8 cellular contexts compared by ENCODE assay signal in the genomic region with DNA sequence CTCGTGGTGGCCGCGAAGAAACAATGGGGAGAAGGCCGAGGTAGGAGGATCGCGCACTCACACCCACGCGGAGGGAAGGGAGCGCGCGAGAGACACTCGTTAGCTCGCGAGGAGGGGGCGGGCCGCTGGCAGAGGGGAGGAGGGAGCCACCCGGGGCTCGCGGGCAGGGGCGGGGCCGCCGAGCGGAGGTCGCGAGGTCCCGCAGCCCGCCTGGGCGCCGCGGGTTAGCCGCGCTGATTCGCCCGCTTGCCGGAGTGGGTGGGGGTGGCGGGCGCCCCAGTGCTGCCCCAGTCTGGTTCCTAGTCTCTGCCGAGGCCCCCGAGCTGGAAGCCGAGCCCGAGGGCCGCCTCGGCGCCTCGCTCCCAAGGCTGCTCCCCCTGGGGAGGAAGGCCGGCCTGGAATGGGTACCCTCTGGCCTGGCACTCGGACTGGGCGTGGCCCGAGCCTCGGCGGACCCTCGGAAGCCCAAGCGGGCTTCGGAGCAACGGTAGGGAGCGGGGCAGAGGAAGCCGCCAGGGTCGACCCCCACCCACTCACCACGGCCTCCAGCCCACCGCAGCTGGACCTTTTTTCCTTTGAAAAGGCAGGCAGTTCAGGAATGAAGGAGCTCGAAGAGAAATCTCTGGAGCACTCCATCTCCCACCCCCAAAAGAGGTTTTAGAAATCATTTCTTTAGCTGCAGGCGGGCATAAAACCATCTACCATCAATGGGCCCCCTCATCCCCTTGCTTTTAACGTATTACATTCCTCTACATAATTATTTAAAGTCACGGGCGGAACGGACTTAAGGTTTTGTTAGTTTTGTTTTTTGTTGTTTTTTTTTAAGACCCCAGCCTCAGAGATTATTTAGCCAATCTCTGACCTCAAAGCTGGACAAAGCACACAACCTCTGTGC.
A peak's percentile ranks its signal among the peaks of the same experiment; 100 is the strongest.
DNase-seq lines count a peak whose midpoint lies in the region; ATAC-seq and TF ChIP-seq lines count a peak whose summit lies in the region.

No MANE protein-coding gene starts in this region.

- peak overlapping the region; percentile 78 for H3K4me3 ChIP-seq in astrocyte of the cerebellum (ENCODE audit: low read depth, low read length)
- peak overlapping the region; percentile 74 for H3K4me3 ChIP-seq in retinal pigment epithelial cell (ENCODE audit: low read length)

- peak; percentile 66 for ATAC-seq in HG02588 (IDR thresholded peaks at IDR 0.05; ENCODE audit: unreplicated experiment)

- TF ChIP-seq CTCF in GM10266 (IDR thresholded peaks at IDR 0.05; ENCODE audit: control insufficient read depth, insufficient read depth, low read depth, missing control alignments), result no peak
- no peak for TF ChIP-seq CTCF in astrocyte of the cerebellum (IDR thresholded peaks at IDR 0.05; ENCODE audit: low read depth, low read length, missing control alignments)
- peak; percentile 10 for TF ChIP-seq CTCF in retinal pigment epithelial cell (conservative IDR thresholded peaks at IDR 0.05; ENCODE audit: low read depth, low read length)

- DNase-seq in GM10266 (ENCODE audit: extremely low spot score) (peak; percentile 92), NCI-H128 (lab: John Stamatoyannopoulos, UW; ENCODE audit: unreplicated experiment) (peak; percentile 83), T1000 (lab: John Stamatoyannopoulos, UW) (peak; percentile 84), astrocyte of the cerebellum (ENCODE audit: low read depth) (peak; percentile 73), hypothalamus (lab: John Stamatoyannopoulos, UW) (peak in 49 of 51 donors; percentile 31 to 93 (median 78)), retinal pigment epithelial cell (ENCODE audit: low read depth) (peak; percentile 44), OCI-M2 (lab: John Stamatoyannopoulos, UW; ENCODE audit: unreplicated experiment) (no peak)

- in situ Hi-C loops in astrocyte of the cerebellum (cut with HindIII; ENCODE audit: low sequenced_read_pairs), result no loop called here
